ENCODE assay signal across 24 cellular contexts in the genomic region with DNA sequence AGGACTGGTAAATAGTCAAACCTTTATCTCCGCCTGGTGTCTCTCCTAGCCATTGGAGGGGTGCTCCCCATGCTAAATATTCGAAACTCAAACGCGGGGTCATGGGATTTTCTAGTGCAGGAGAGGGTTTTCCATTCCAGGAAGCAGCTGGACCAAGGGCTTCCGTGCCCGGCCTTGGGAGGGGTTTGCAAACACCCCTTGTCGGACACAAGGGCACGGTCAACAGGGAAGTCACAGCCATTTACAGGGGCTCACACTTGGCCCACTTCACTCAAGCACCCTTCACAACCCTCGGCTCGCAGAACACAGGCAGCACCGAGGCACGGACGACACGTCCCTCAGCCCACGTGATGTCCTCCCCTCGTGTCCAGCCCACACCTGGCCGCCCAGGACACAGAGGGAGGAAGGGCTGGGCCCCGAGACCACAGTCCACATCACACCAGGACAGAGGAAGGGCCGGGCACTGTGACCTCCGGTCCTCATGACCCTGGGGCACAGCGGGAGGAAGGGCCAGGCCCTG. TPM values are rescaled to one million over a fixed set of nuclear protein-coding genes. Genes with fewer than 3 reads are reported as not detected.
DNase-seq lines count a peak whose midpoint lies in the region; ATAC-seq and TF ChIP-seq lines count a peak whose summit lies in the region.
"Had no signal": no experiment of that assay in that cellular context is flagged by ENCODE, and none has a peak within 500 bp of the region (broad histone marks: within the 10 kb centered on the region; RNA-seq: fewer than 3 reads in every experiment).

No MANE protein-coding gene starts in this region.

- no peak for TF ChIP-seq EP300 in stomach (IDR thresholded peaks at IDR 0.05)

- peak overlapping the region; percentile 84 for H4K5ac ChIP-seq in H9 (ENCODE audit: insufficient read length, low read depth, low read length)

- H3K4me3 Mint-ChIP-seq in H9 = peak overlapping the region; percentile 40 to 42; a peak in 3 of 5 replicates
- H3K4me3 Mint-ChIP-seq: activated CD8-positive, alpha-beta T cell treated with anti-CD3 and anti-CD28 coated beads, Interleukin-2, amount 10 ng/mL, durations not matched to agents 7 days and 5 days; CD4-positive, alpha-beta T cell had no signal

- H2BK5ac ChIP-seq in H9 (ENCODE audit: insufficient read length, low read length) = peak overlapping the region; percentile 53

- H3K36me3 ChIP-seq in WERI-Rb-1 = no peaks in the 10 kb centered on the region
- no peaks in the 10 kb centered on the region for H3K36me3 ChIP-seq in left lung
- H3K36me3 ChIP-seq in stomach = no peaks in the 10 kb centered on the region
- H3K36me3 ChIP-seq: ascending aorta, vagina had no signal

- peak overlapping the region; percentile 43 for H3K4me2 ChIP-seq in H9 (ENCODE audit: insufficient read depth, insufficient read length, low read length)
- H3K4me2 ChIP-seq: KMS-11, SK-N-SH had no signal

- H3K9me3 Mint-ChIP-seq in H9 = no peaks in the 10 kb centered on the region
- H3K9me3 Mint-ChIP-seq: CD4-positive, alpha-beta T cell had no signal

- intact Hi-C loops in left lung (cut with DNase I) = no loop called here
- intact Hi-C loops in stomach (cut with DNase I; ENCODE audit: low total_unique reads) = no loop called here

- no peak overlapping the region for H2BK15ac ChIP-seq in H9 (ENCODE audit: low read depth, low read length)

- H3K4me1 Mint-ChIP-seq in H9 = peaks cover 5 to 8% of the 10 kb centered on the region in 2 experiments

- peak overlapping the region; percentile 75 for H2AK5ac ChIP-seq in H9 (ENCODE audit: insufficient read length, low read length)

- no CpG with 5 or more reads among the region's 21 CpGs for WGBS in H9 (ENCODE audit: extremely low coverage, insufficient read length, low lambda C conversion rate)
- WGBS in stomach, 5 donors = 71 to 85% (median 82%) methylated on average over 11 to 21 of the region's 21 CpGs

- no peak overlapping the region for H3K9ac ChIP-seq in H9 (ENCODE audit: extremely low read depth, insufficient read length, low read length)
- H3K9ac ChIP-seq: KMS-11, SK-N-SH had no signal

- no peaks in the 10 kb centered on the region for H3K27me3 ChIP-seq in H9 (ENCODE audit: insufficient read depth, low read length)
- no peaks in the 10 kb centered on the region for H3K27me3 ChIP-seq in WERI-Rb-1 (ENCODE audit: insufficient read depth, low read depth, severe bottlenecking)
- H3K27me3 ChIP-seq in left lung = no peaks in the 10 kb centered on the region
- peaks cover 0 to 6% (median 0%) of the 10 kb centered on the region in 3 donors for H3K27me3 ChIP-seq in stomach
- H3K27me3 ChIP-seq: ascending aorta, vagina had no signal

- no peak overlapping the region for H3K4me3 ChIP-seq in WERI-Rb-1 (ENCODE audit: low read depth, low read length)
- no peak overlapping the region for H3K4me3 ChIP-seq in left lung
- H3K4me3 ChIP-seq in stomach = no peak overlapping the region
- H3K4me3 ChIP-seq: ascending aorta, vagina had no signal

- H3K14ac ChIP-seq in H9 (ENCODE audit: insufficient read depth, low read length) = peak overlapping the region; percentile 80

- no peak overlapping the region for H4K91ac ChIP-seq in H9 (ENCODE audit: insufficient read length, low read depth, low read length)

- no peak overlapping the region for H2BK12ac ChIP-seq in H9 (ENCODE audit: insufficient read length, low read depth, low read length)

- no peak overlapping the region for H2AFZ ChIP-seq in H9 (ENCODE audit: low read length)

- H4K20me1 ChIP-seq in H9 (ENCODE audit: control insufficient read depth, insufficient read depth, insufficient read length) = no peaks in the 10 kb centered on the region

- peak overlapping the region; percentile 50 for H2BK20ac ChIP-seq in H9 (ENCODE audit: low read depth, low read length, poor library complexity, severe bottlenecking)

- H3T11ph ChIP-seq in H9 (ENCODE audit: low read length) = no peak overlapping the region

- no peaks in the 10 kb centered on the region for H3K79me2 ChIP-seq in H9 (ENCODE audit: insufficient read depth, low read length)

- DNase-seq in H9 = peak; percentile 59
- DNase-seq in WERI-Rb-1 = peak; percentile 4
- peak; percentile 70 to 76 for DNase-seq in left lung
- peak; percentile 21 for DNase-seq in stomach
- DNase-seq in EL = no peak
- no peak for DNase-seq in DMS153 treated with DMSO at 0.1 percent for 48 hours (lab: John Stamatoyannopoulos, UW; ENCODE audit: unreplicated experiment)
- DNase-seq: activated CD8-positive, alpha-beta T cell treated with anti-CD3 and anti-CD28 coated beads, Interleukin-2, amount 10 ng/mL, durations not matched to agents 7 days and 5 days; CD4-positive, alpha-beta T cell; DMS 273 treated with DMSO at 0.1 percent for 48 hours; effector CD4-positive, alpha-beta T cell; erythroblast; foreskin fibroblast; GDM1; MV-4-11; NCI-H1694; NCI-H526; nucleus accumbens; SK-N-SH; stimulated activated CD8-positive, alpha-beta memory T cell treated with anti-CD3 and anti-CD28 coated beads, Interleukin-4, amount 100 ng/mL, for 48 hours had no signal

- no peak overlapping the region for H3K27ac Mint-ChIP-seq in H9
- H3K27ac Mint-ChIP-seq: activated CD8-positive, alpha-beta T cell treated with anti-CD3 and anti-CD28 coated beads, Interleukin-2, amount 10 ng/mL, durations not matched to agents 7 days and 5 days; CD4-positive, alpha-beta T cell had no signal

- no peaks in the 10 kb centered on the region for H3K36me3 Mint-ChIP-seq in H9 (ENCODE audit: insufficient read depth in 1 of 3, low read depth in 3 of 3)

- H3K9me3 ChIP-seq in H9 (ENCODE audit: control insufficient read depth, low read depth, low read length) (no peaks in the 10 kb centered on the region), WERI-Rb-1 (ENCODE audit: severe bottlenecking) (no peaks in the 10 kb centered on the region), left lung (no peaks in the 10 kb centered on the region), stomach (no peaks in the 10 kb centered on the region)
- H3K9me3 ChIP-seq: ascending aorta, SK-N-SH, vagina had no signal

- no peak overlapping the region for H3K56ac ChIP-seq in H9 (ENCODE audit: insufficient read length, low read depth, low read length)

- peaks cover 12% of the 10 kb centered on the region for H3K23me2 ChIP-seq in H9 (ENCODE audit: insufficient read length, low read depth, low read length, poor library complexity, severe bottlenecking)

- no peak overlapping the region for H4K8ac ChIP-seq in H9 (replicated peaks; ENCODE audit: insufficient read length, low read depth, low read length)

- H3K18ac ChIP-seq in H9 (ENCODE audit: insufficient read length, low read depth, low read length) = no peak overlapping the region

- H3K27ac ChIP-seq in H9 (ENCODE audit: insufficient read length, low read depth, low read length) (no peak overlapping the region), WERI-Rb-1 (no peak overlapping the region), left lung (no peak overlapping the region), stomach (peak overlapping the region in 1 of 5 donors; percentile 11)
- H3K27ac ChIP-seq: ascending aorta, KMS-11, vagina had no signal

- H3K79me1 ChIP-seq in H9 (ENCODE audit: insufficient read depth, low read depth, low read length, poor library complexity, severe bottlenecking) = no peaks in the 10 kb centered on the region

- no peaks in the 10 kb centered on the region; the same call in 1 of the 2 replicates for H3K4me1 ChIP-seq in H9 (ENCODE audit: insufficient read depth, low read length)
- peaks cover 7 to 8% of the 10 kb centered on the region in 2 donors for H3K4me1 ChIP-seq in left lung
- H3K4me1 ChIP-seq in stomach = peaks cover 7 to 10% (median 8%) of the 10 kb centered on the region in 4 donors
- H3K4me1 ChIP-seq: ascending aorta had no signal

- H3K4ac ChIP-seq in H9 (ENCODE audit: low read depth, low read length) = no peak overlapping the region

- ATAC-seq in left lung (peak; percentile 85), GM19395 (IDR thresholded peaks at IDR 0.05; ENCODE audit: unreplicated experiment) (no peak)
- ATAC-seq: activated CD8-positive, alpha-beta T cell treated with anti-CD3 and anti-CD28 coated beads, Interleukin-2, amount 10 ng/mL, durations not matched to agents 7 days and 5 days; HCT116 had no signal

- H3K27me3 Mint-ChIP-seq in H9 (ENCODE audit: low read depth) = no peaks in the 10 kb centered on the region
- H3K27me3 Mint-ChIP-seq: CD4-positive, alpha-beta T cell had no signal

- no peak for TF ChIP-seq POLR2A in stomach (IDR thresholded peaks at IDR 0.05)

- no peak overlapping the region for H3K23ac ChIP-seq in H9 (ENCODE audit: insufficient read length, low read depth, low read length)

- no peak overlapping the region for H2BK120ac ChIP-seq in H9 (ENCODE audit: low read depth, low read length, poor library complexity, severe bottlenecking)

- no peak for TF ChIP-seq CTCF in H9 (conservative IDR thresholded peaks at IDR 0.05)
- no peak for TF ChIP-seq CTCF in WERI-Rb-1 (IDR thresholded peaks at IDR 0.05; ENCODE audit: low read depth, low read length)
- no peak for TF ChIP-seq CTCF in left lung (IDR thresholded peaks at IDR 0.05)
- no peak for TF ChIP-seq CTCF in stomach (IDR thresholded peaks at IDR 0.05)

RNA-seq across cellular contexts. Expression of a gene that starts 10.3 kb away (rescaled TPM):
- 96.5 and 96.9 TPM in 2 replicates for total RNA-seq in H9 (2021)
- total RNA-seq in left lung = 10 to 100 TPM; 17.0 to 17.8 TPM
- 100 to 1,000 TPM in 1 of 5 donors, 10 to 100 TPM in 3, 1 to 10 TPM in 1; 8.4 to 114 (median 30.3) TPM for total RNA-seq in stomach
- 10 to 100 TPM; 13.3 to 45.1 (median 16.4) TPM for polyA plus RNA-seq in stomach

RNA-seq across cellular contexts. Expression of a gene that starts 47.7 kb away (rescaled TPM):
- 64.0 and 64.5 TPM in 2 replicates for total RNA-seq in H9 (2021)
- total RNA-seq in left lung = 10 to 100 TPM; 41.0 to 57.8 TPM
- 10 to 100 TPM; 19.8 to 73.9 (median 36.8) TPM for total RNA-seq in stomach
- polyA plus RNA-seq in stomach = 10 to 100 TPM; 47.7 to 53.4 (median 48.6) TPM

Comparison
In these comparisons a context has a peak if more than half of its experiments do, and no peak if none do; other contexts are left out.
1. DNase-seq: peak in H9 (single experiment), WERI-Rb-1 (single experiment), left lung (2 of 2) and stomach (single experiment); none in EL (single experiment) and DMS153 treated with DMSO at 0.1 percent for 48 hours (single experiment).